20 cellular contexts compared by ENCODE assay signal in genomic region chr5:89246252-89246651, GRCh38.
DNase-seq lines count a peak whose midpoint lies in the region; ATAC-seq and TF ChIP-seq lines count a peak whose summit lies in the region.
"Had no signal": no experiment of that assay in that cellular context is flagged by ENCODE, and none has a peak within 500 bp of the region (broad histone marks: within the 10 kb centered on the region; RNA-seq: fewer than 3 reads in every experiment).

No MANE protein-coding gene starts in this region.

- TF ChIP-seq RAD21 in HCT116 (IDR thresholded peaks at IDR 0.05; ENCODE audit: low read depth), result no peak

- POLR2A ChIA-PET in HCT116 (lab: Charles Lee), result no interaction called here

- H4K20me1 ChIP-seq in HCT116 (ENCODE audit: insufficient read depth), result no peaks in the 10 kb centered on the region

- H3K27me3 ChIP-seq in HCT116 (ENCODE audit: insufficient read depth, low read length) (no peaks in the 10 kb centered on the region), mesenchymal stem cell (ENCODE audit: control insufficient read depth in 1 of 2, insufficient read depth in 1 of 2, low read length in 2 of 2) (no peaks in the 10 kb centered on the region)
- H3K27me3 ChIP-seq: MG63, spleen, tibial nerve had no signal

- no peak for TF ChIP-seq CTCF in HCT116 (IDR thresholded peaks at IDR 0.05 in 2 of 3, conservative IDR thresholded peaks at IDR 0.05 in 1 of 3; ENCODE audit: borderline replicate concordance in 1 of 3, insufficient read depth in 1 of 3, low read depth in 2 of 3, low read length in 2 of 3)

- H3K4ac ChIP-seq in mesenchymal stem cell (ENCODE audit: low read depth in 1 of 2, low read length in 2 of 2), result no peak overlapping the region

- no TSS peak for BruUV-seq in HCT116 (replicated peaks; lab: Mats Ljungman, UMichigan)

- 50% methylated on average over 1 of the region's 3 CpGs for WGBS in mesenchymal stem cell

- intact Hi-C loops in HCT116 (cut with micrococcal nuclease), result no loop called here

- TF ChIP-seq POLR2A in HCT116 (IDR thresholded peaks at IDR 0.05; ENCODE audit: borderline replicate concordance, extremely low read depth, insufficient read depth, insufficient read length), result no peak

- no peak overlapping the region for H2AK5ac ChIP-seq in mesenchymal stem cell (ENCODE audit: low read length, severe bottlenecking)

- H3K4me3 ChIP-seq in HCT116 (replicated peaks in 1 of 2; ENCODE audit: low read depth in 1 of 2, low read length in 2 of 2) (no peak overlapping the region), mesenchymal stem cell (ENCODE audit: insufficient read depth in 1 of 2, low read depth in 1 of 2, low read length in 2 of 2) (no peak overlapping the region)
- H3K4me3 ChIP-seq: MG63, spleen, tibial nerve had no signal

- CTCF ChIA-PET in HCT116 (lab: Charles Lee), result no interaction called here

- no peaks in the 10 kb centered on the region for H3K36me3 ChIP-seq in HCT116 (ENCODE audit: control insufficient read depth in 1 of 2, insufficient read depth in 2 of 2, low read length in 2 of 2)
- H3K36me3 ChIP-seq in mesenchymal stem cell (ENCODE audit: control insufficient read depth in 1 of 2, insufficient read depth in 2 of 2, low read depth in 1 of 2, low read length in 2 of 2), result no peaks in the 10 kb centered on the region
- H3K36me3 ChIP-seq: MG63, spleen, tibial nerve had no signal

- H3K4me1 ChIP-seq in HCT116 (ENCODE audit: control insufficient read depth in 1 of 2, insufficient read depth in 2 of 2, low read length in 2 of 2) (peaks cover 0 to 3% of the 10 kb centered on the region in 2 experiments; a peak in 1 of 4 replicates), mesenchymal stem cell (ENCODE audit: control insufficient read depth, insufficient read depth, low read depth, low read length) (no peaks in the 10 kb centered on the region)
- H3K4me1 ChIP-seq: spleen, tibial nerve had no signal

- no peak overlapping the region for H4K8ac ChIP-seq in mesenchymal stem cell (ENCODE audit: low read length)

- H3K27ac ChIP-seq in HCT116 (ENCODE audit: low read depth, low read length), result no peak overlapping the region
- H3K27ac ChIP-seq in mesenchymal stem cell (ENCODE audit: low read length, poor library complexity, severe bottlenecking), result no peak overlapping the region
- H3K27ac ChIP-seq: spleen, tibial nerve had no signal

- no peaks in the 10 kb centered on the region for H3K79me2 ChIP-seq in HCT116 (ENCODE audit: insufficient read depth, low read length)

- no peak overlapping the region for H3K14ac ChIP-seq in mesenchymal stem cell (ENCODE audit: low read length in 2 of 2)

- no peak overlapping the region for H3K4me2 ChIP-seq in HCT116 (ENCODE audit: low read length)
- no peak overlapping the region for H3K4me2 ChIP-seq in mesenchymal stem cell (ENCODE audit: low read length, poor library complexity, severe bottlenecking)

- no peak for DNase-seq in HCT116 (ENCODE audit: low read depth, low spot score)
- peak; percentile 18 for DNase-seq in MV-4-11 (lab: John Stamatoyannopoulos, UW)
- DNase-seq in astrocyte of the hippocampus (ENCODE audit: low read depth, low spot score), result peak; percentile 11
- peak; percentile 6 for DNase-seq in mesenchymal stem cell
- no peak for DNase-seq in DMS53 (lab: John Stamatoyannopoulos, UW)
- DNase-seq in ecto neural progenitor cell (ENCODE audit: low spot score), result no peak
- DNase-seq: activated CD4-positive, alpha-beta T cell treated with anti-CD3 and anti-CD28 coated beads for 4 hours; activated naive CD4-positive, alpha-beta T cell treated with anti-CD3 and anti-CD28 coated beads, Interleukin-2, amount 10 ng/mL, durations not matched to agents 7 days and 5 days; activated T-cell treated with anti-CD3 and anti-CD28 coated beads, Interleukin-2, amount 50 U/mL, for 72 hours; amygdala; MG63; naive B cell; NCI-H146; NCI-H2171; Right ventricle myocardium superior; spleen; stimulated activated CD4-positive, alpha-beta T cell treated with anti-CD3 and anti-CD28 coated beads, Interleukin-4, amount 100 ng/mL, for 24 hours; stimulated activated naive CD8-positive, alpha-beta T cell treated with anti-CD3 and anti-CD28 coated beads, Interleukin-15, Interleukin-2, amounts not matched to agents 100 U/mL and 50 U/mL, for 24 hours had no signal

- no peak overlapping the region for H2AFZ ChIP-seq in HCT116 (ENCODE audit: low read depth, low read length, poor library complexity, severe bottlenecking)
- H2AFZ ChIP-seq in mesenchymal stem cell (ENCODE audit: low read depth, low read length), result no peak overlapping the region

- no peak overlapping the region for H2BK12ac ChIP-seq in mesenchymal stem cell (ENCODE audit: low read length in 2 of 2)

- H3K23ac ChIP-seq in mesenchymal stem cell (ENCODE audit: low read length in 2 of 2), result no peak overlapping the region

- H3K9me2 ChIP-seq in HCT116 (ENCODE audit: insufficient read depth), result no peaks in the 10 kb centered on the region

- H2BK120ac ChIP-seq in mesenchymal stem cell (ENCODE audit: low read depth, low read length), result no peak overlapping the region

- no peak overlapping the region for H4K91ac ChIP-seq in mesenchymal stem cell (ENCODE audit: low read length)

- no peaks in the 10 kb centered on the region for H3K9me3 ChIP-seq in HCT116 (ENCODE audit: control insufficient read depth in 1 of 2, insufficient read depth in 1 of 2, low read depth in 1 of 2, low read length in 2 of 2)
- no peaks in the 10 kb centered on the region for H3K9me3 ChIP-seq in mesenchymal stem cell (ENCODE audit: control insufficient read depth, low read length)
- H3K9me3 ChIP-seq: MG63, spleen, tibial nerve had no signal

- H3K18ac ChIP-seq in mesenchymal stem cell (ENCODE audit: low read depth in 1 of 2, low read length in 2 of 2), result no peak overlapping the region

- ATAC-seq in HCT116 (no peak), GM21515 (IDR thresholded peaks at IDR 0.05; ENCODE audit: unreplicated experiment) (no peak)
- ATAC-seq: activated T-cell treated with anti-CD3 and anti-CD28 coated beads, Interleukin-2, amount 50 U/mL, for 72 hours; stimulated activated naive CD8-positive, alpha-beta T cell treated with anti-CD3 and anti-CD28 coated beads, Interleukin-15, Interleukin-2, amounts not matched to agents 100 U/mL and 50 U/mL, for 24 hours had no signal

- H2BK15ac ChIP-seq in mesenchymal stem cell (ENCODE audit: low read depth, poor library complexity, severe bottlenecking), result no peak overlapping the region

- no peak overlapping the region for H3K9ac ChIP-seq in HCT116 (ENCODE audit: low read length)
- no peak overlapping the region for H3K9ac ChIP-seq in mesenchymal stem cell (ENCODE audit: low read length)

- H3K79me1 ChIP-seq in mesenchymal stem cell (replicated peaks; ENCODE audit: low read length, poor library complexity, severe bottlenecking), result no peaks in the 10 kb centered on the region

- no peak overlapping the region for H2BK5ac ChIP-seq in mesenchymal stem cell (ENCODE audit: low read depth, low read length, poor library complexity, severe bottlenecking)

- RAD21 ChIA-PET in HCT116 (lab: Charles Lee; ENCODE audit: low non-redundant PET in 1 of 2, low total read pairs in 2 of 2, uncharacterized antibody in 2 of 2, unreplicated experiment in 2 of 2), result no interaction called here

TF ChIP-seq in HCT116, 20 proteins besides CTCF, POLR2A, EP300 and RAD21:
- TF ChIP-seq FOSL1 (IDR thresholded peaks at IDR 0.05; ENCODE audit: low read depth), result peak; percentile 29; the same call in 1 of the 2 replicates
- no peak for TF ChIP-seq EZH2 (IDR thresholded peaks at IDR 0.05)

Comparison
In these comparisons a context has a peak if more than half of its experiments do, and no peak if none do; other contexts are left out.
1. DNase-seq: peak in MV-4-11 (single experiment), astrocyte of the hippocampus (single experiment) and mesenchymal stem cell (single experiment); none in HCT116 (single experiment), DMS53 (single experiment) and ecto neural progenitor cell (single experiment).